8 cellular contexts compared by ENCODE assay signal in genomic region chr12:6530576-6531260, GRCh38. TPM values are rescaled to one million over a fixed set of nuclear protein-coding genes. Genes with fewer than 3 reads are reported as not detected.
A peak's percentile ranks its signal among the peaks of the same experiment; 100 is the strongest.
DNase-seq lines count a peak whose midpoint lies in the region; ATAC-seq and TF ChIP-seq lines count a peak whose summit lies in the region.
"Had no signal": no experiment of that assay in that cellular context is flagged by ENCODE, and none has a peak within 500 bp of the region (broad histone marks: within the 10 kb centered on the region; RNA-seq: fewer than 3 reads in every experiment).

No MANE protein-coding gene starts in this region.

- no peak overlapping the region for H2BK20ac ChIP-seq in H9 (ENCODE audit: low read depth, low read length, poor library complexity, severe bottlenecking)

- no peaks in the 10 kb centered on the region for H3K79me1 ChIP-seq in H9 (ENCODE audit: insufficient read depth, low read depth, low read length, poor library complexity, severe bottlenecking)

- no peak overlapping the region for H2BK15ac ChIP-seq in H9 (ENCODE audit: low read depth, low read length)

- DNase-seq in H9 (no peak), SIG-M5 (lab: John Stamatoyannopoulos, UW) (no peak)
- DNase-seq in naive thymus-derived CD8-positive, alpha-beta T cell: no peak
- DNase-seq: esophagus squamous epithelium had no signal

- H4K8ac ChIP-seq in H9 (replicated peaks; ENCODE audit: insufficient read length, low read depth, low read length): no peak overlapping the region

- TF ChIP-seq CTCF in H9 (conservative IDR thresholded peaks at IDR 0.05): no peak

- H3K27ac ChIP-seq in BLaER1 (no peak overlapping the region), H9 (ENCODE audit: insufficient read length, low read depth, low read length) (no peak overlapping the region)

- peaks cover 14% of the 10 kb centered on the region for H3K23me2 ChIP-seq in H9 (ENCODE audit: insufficient read length, low read depth, low read length, poor library complexity, severe bottlenecking)

- no peaks in the 10 kb centered on the region for H3K27me3 ChIP-seq in BLaER1
- H3K27me3 ChIP-seq in H9 (ENCODE audit: insufficient read depth, low read length): no peaks in the 10 kb centered on the region
- H3K27me3 ChIP-seq: esophagus squamous epithelium had no signal

- peaks cover 8% of the 10 kb centered on the region; the same call in 1 of the 2 replicates for H3K79me2 ChIP-seq in H9 (ENCODE audit: insufficient read depth, low read length)

- no peak overlapping the region for H2AK5ac ChIP-seq in H9 (ENCODE audit: insufficient read length, low read length)

- no peak overlapping the region for H4K91ac ChIP-seq in H9 (ENCODE audit: insufficient read length, low read depth, low read length)

- no peak overlapping the region for H3K14ac ChIP-seq in H9 (ENCODE audit: insufficient read depth, low read length)

- H4K5ac ChIP-seq in H9 (ENCODE audit: insufficient read length, low read depth, low read length): no peak overlapping the region

- no peak overlapping the region for H2BK12ac ChIP-seq in H9 (ENCODE audit: insufficient read length, low read depth, low read length)

- no peak overlapping the region for H3K56ac ChIP-seq in H9 (ENCODE audit: insufficient read length, low read depth, low read length)

- H3K36me3 Mint-ChIP-seq in H9 (ENCODE audit: insufficient read depth in 1 of 3, low read depth in 3 of 3): peaks cover 51 to 76% (median 72%) of the 10 kb centered on the region in 3 experiments
- H3K36me3 Mint-ChIP-seq in activated naive CD8-positive, alpha-beta T cell: peaks cover 6% of the 10 kb centered on the region
- H3K36me3 Mint-ChIP-seq in naive thymus-derived CD8-positive, alpha-beta T cell: peaks cover 0 to 57% (median 2%) of the 10 kb centered on the region in 3 donors

- H2BK5ac ChIP-seq in H9 (ENCODE audit: insufficient read length, low read length): no peak overlapping the region

- H4K20me1 ChIP-seq in BLaER1 (peaks cover 13% of the 10 kb centered on the region), H9 (ENCODE audit: control insufficient read depth, insufficient read depth, insufficient read length) (no peaks in the 10 kb centered on the region)

- no CpG with 5 or more reads among the region's 18 CpGs for WGBS in H9 (ENCODE audit: extremely low coverage, insufficient read length, low lambda C conversion rate)

- no peaks in the 10 kb centered on the region for H3K9me3 Mint-ChIP-seq in H9
- H3K9me3 Mint-ChIP-seq in activated naive CD8-positive, alpha-beta T cell (ENCODE audit: low read depth): no peaks in the 10 kb centered on the region
- peaks cover 0 to 2% (median 0%) of the 10 kb centered on the region in 9 donors for H3K9me3 Mint-ChIP-seq in naive thymus-derived CD8-positive, alpha-beta T cell

- H3K9me3 ChIP-seq in BLaER1 (no peaks in the 10 kb centered on the region), H9 (ENCODE audit: control insufficient read depth, low read depth, low read length) (no peaks in the 10 kb centered on the region)
- H3K9me3 ChIP-seq: esophagus squamous epithelium had no signal

- no peak overlapping the region for H3K4ac ChIP-seq in H9 (ENCODE audit: low read depth, low read length)

- peaks cover 67% of the 10 kb centered on the region for H3K36me3 ChIP-seq in BLaER1

- no peaks in the 10 kb centered on the region; the same call in 1 of the 2 replicates for H3K27me3 Mint-ChIP-seq in H9 (ENCODE audit: low read depth)
- H3K27me3 Mint-ChIP-seq in activated naive CD8-positive, alpha-beta T cell: no peaks in the 10 kb centered on the region
- H3K27me3 Mint-ChIP-seq in naive thymus-derived CD8-positive, alpha-beta T cell: no peaks in the 10 kb centered on the region

- no peak overlapping the region for H3K18ac ChIP-seq in H9 (ENCODE audit: insufficient read length, low read depth, low read length)

- H3K4me3 ChIP-seq in BLaER1: no peak overlapping the region
- H3K4me3 ChIP-seq: esophagus squamous epithelium had no signal

- H3K4me1 Mint-ChIP-seq in H9: peaks cover 19 to 28% of the 10 kb centered on the region in 2 experiments
- peaks cover 15% of the 10 kb centered on the region for H3K4me1 Mint-ChIP-seq in activated naive CD8-positive, alpha-beta T cell (ENCODE audit: low read depth)
- peaks cover 14 to 32% (median 27%) of the 10 kb centered on the region in 4 donors for H3K4me1 Mint-ChIP-seq in naive thymus-derived CD8-positive, alpha-beta T cell

- POLR2A ChIA-PET in naive thymus-derived CD8-positive, alpha-beta T cell (lab: Charles Lee): interaction anchor here (1.2 to 2.6 kb wide), 2 partner anchors 61 to 193 kb away, joined by 5 to 8 read pairs; partner anchors contain the start of genes COPS7A and VAMP1

- H3K27ac Mint-ChIP-seq in H9: peak overlapping the region; percentile 32 to 74 (median 66); a peak in 6 of 7 replicates
- H3K27ac Mint-ChIP-seq in activated naive CD8-positive, alpha-beta T cell: peak overlapping the region; percentile 19
- peak overlapping the region; percentile 29 to 79 (median 64) for H3K27ac Mint-ChIP-seq in naive thymus-derived CD8-positive, alpha-beta T cell

- H2AFZ ChIP-seq in H9 (ENCODE audit: low read length): no peak overlapping the region

- H2BK120ac ChIP-seq in H9 (ENCODE audit: low read depth, low read length, poor library complexity, severe bottlenecking): no peak overlapping the region

- H3K4me1 ChIP-seq in BLaER1 (peaks cover 24% of the 10 kb centered on the region), H9 (ENCODE audit: insufficient read depth, low read length) (no peaks in the 10 kb centered on the region; the same call in 1 of the 2 replicates)

- H3K9ac ChIP-seq in BLaER1 (peak overlapping the region; percentile 15; the same call in 1 of the 2 replicates), H9 (ENCODE audit: extremely low read depth, insufficient read length, low read length) (no peak overlapping the region)

- H3K4me3 Mint-ChIP-seq in H9: no peak overlapping the region
- no peak overlapping the region for H3K4me3 Mint-ChIP-seq in activated naive CD8-positive, alpha-beta T cell
- no peak overlapping the region for H3K4me3 Mint-ChIP-seq in naive thymus-derived CD8-positive, alpha-beta T cell

- H3T11ph ChIP-seq in H9 (ENCODE audit: low read length): no peak overlapping the region

- no peak overlapping the region for H3K23ac ChIP-seq in H9 (ENCODE audit: insufficient read length, low read depth, low read length)

- H3K4me2 ChIP-seq in BLaER1 (no peak overlapping the region), H9 (ENCODE audit: insufficient read depth, insufficient read length, low read length) (no peak overlapping the region)

- no peak for ATAC-seq in naive thymus-derived CD8-positive, alpha-beta T cell
- ATAC-seq in GM19324 (IDR thresholded peaks at IDR 0.05; ENCODE audit: low FRiP score, unreplicated experiment): no peak
- no peak for ATAC-seq in HG02938 (IDR thresholded peaks at IDR 0.05; ENCODE audit: unreplicated experiment)

RNA-seq across cellular contexts. Expression of gene GAPDH, which starts 3.6 kb away (rescaled TPM):
- 4,581 and 4,651 TPM in 2 replicates for total RNA-seq in H9 (2021)
- total RNA-seq in naive thymus-derived CD8-positive, alpha-beta T cell: 100 to 1,000 TPM; 355 to 363 TPM
- 1,000 to 10,000 TPM; 1,014 to 1,110 (median 1,062) TPM for polyA plus RNA-seq in naive thymus-derived CD8-positive, alpha-beta T cell

RNA-seq across cellular contexts. Expression of gene IFFO1, which starts 25.1 kb away (rescaled TPM):
- 16.3 and 17.9 TPM in 2 replicates for total RNA-seq in H9 (2021)
- total RNA-seq in naive thymus-derived CD8-positive, alpha-beta T cell: 10 to 100 TPM; 40.9 to 45.9 TPM
- 10 to 100 TPM in 1 of 3 donors, 1 to 10 TPM in 2; 3.7 to 10.8 (median 4.4) TPM for polyA plus RNA-seq in naive thymus-derived CD8-positive, alpha-beta T cell

RNA-seq across cellular contexts. Expression of gene NCAPD2, which starts 36.8 kb away (rescaled TPM):
- total RNA-seq in H9 (2021): 105 and 114 TPM in 2 replicates
- total RNA-seq in naive thymus-derived CD8-positive, alpha-beta T cell: 10 to 100 TPM; 40.4 to 46.3 TPM
- 10 to 100 TPM; 24.7 to 45.3 (median 28.1) TPM for polyA plus RNA-seq in naive thymus-derived CD8-positive, alpha-beta T cell

RNA-seq across cellular contexts. Expression of gene NOP2, which starts 37.4 kb away (rescaled TPM):
- total RNA-seq in H9 (2021): 136 and 137 TPM in 2 replicates
- 100 to 1,000 TPM in 1 of 2 experiments, 10 to 100 TPM in 1; 99.2 to 104 TPM for total RNA-seq in naive thymus-derived CD8-positive, alpha-beta T cell
- polyA plus RNA-seq in naive thymus-derived CD8-positive, alpha-beta T cell: 10 to 100 TPM; 23.6 to 41.7 (median 24.7) TPM

RNA-seq across cellular contexts. Expression of gene MRPL51, which starts 37.7 kb away (rescaled TPM):
- 321 and 329 TPM in 2 replicates for total RNA-seq in H9 (2021)
- total RNA-seq in naive thymus-derived CD8-positive, alpha-beta T cell: 10 to 100 TPM; 71.6 to 77.3 TPM
- polyA plus RNA-seq in naive thymus-derived CD8-positive, alpha-beta T cell: 100 to 1,000 TPM; 220 to 230 (median 224) TPM

Comparison
In these comparisons a context has a peak if more than half of its experiments do, and no peak if none do; other contexts are left out.
1. RNA of gene GAPDH, which starts 3.6 kb away (total RNA-seq): 4,581 to 4,651 TPM in H9; 355 to 363 TPM in naive thymus-derived CD8-positive, alpha-beta T cell; every median in the first group is over 10 times any median in the second.
2. Peak in every context shown above with its lines, with median percentiles within 50 percentile points of each other: H3K27ac Mint-ChIP-seq.